ENCODE assay signal across 10 cellular contexts in the genomic region with DNA sequence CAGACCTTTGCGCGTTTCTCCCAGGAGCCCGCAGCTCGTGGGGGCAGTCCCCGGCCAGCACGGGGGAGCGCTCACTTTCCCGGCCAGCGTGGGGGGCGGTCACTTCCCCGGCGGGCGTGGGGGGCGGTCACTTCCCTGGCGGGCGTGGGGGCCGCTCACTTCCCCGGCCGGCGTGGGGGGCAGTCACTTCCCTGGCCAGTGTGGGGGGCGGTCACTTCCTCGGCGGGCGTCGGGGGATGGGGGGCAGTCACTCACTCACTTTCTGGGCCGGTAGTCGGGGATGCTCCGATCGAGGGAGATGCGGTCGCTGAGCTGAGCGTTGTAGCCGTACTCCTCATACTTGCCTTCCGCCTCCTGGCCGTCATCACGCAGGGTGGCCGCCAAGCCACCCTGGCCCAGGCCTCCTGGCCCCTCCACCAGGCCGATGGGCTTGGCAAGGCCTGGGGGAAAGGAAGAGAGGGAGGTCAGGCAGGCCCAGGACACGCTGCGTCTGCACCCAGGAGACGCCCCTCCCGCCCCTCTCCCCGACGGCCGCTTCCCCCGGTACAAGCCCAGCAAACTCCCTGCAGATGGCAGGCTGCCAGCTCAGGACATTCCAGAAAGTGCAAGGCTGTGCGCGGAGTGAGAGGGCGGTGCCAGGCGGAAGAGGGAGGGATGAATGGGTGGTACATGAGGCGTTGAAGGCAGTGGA. TPM values are rescaled to one million over a fixed set of nuclear protein-coding genes. Genes with fewer than 3 reads are reported as not detected.
DNase-seq lines count a peak whose midpoint lies in the region; ATAC-seq and TF ChIP-seq lines count a peak whose summit lies in the region.
"Had no signal": no experiment of that assay in that cellular context is flagged by ENCODE, and none has a peak within 500 bp of the region (broad histone marks: within the 10 kb centered on the region; RNA-seq: fewer than 3 reads in every experiment).

No MANE protein-coding gene starts in this region.

- no peaks in the 10 kb centered on the region for H3K79me2 ChIP-seq in neural progenitor cell (ENCODE audit: low read depth)

- peaks cover 19% of the 10 kb centered on the region for H3F3A ChIP-seq in neural progenitor cell (ENCODE audit: low read depth)

- no peak overlapping the region for H3K4me3 ChIP-seq in BLaER1 treated with 17β-estradiol and CSF1 and Interleukin-3, amounts not matched to agents 10 nM and 100 nM
- H3K4me3 ChIP-seq in esophagus muscularis mucosa (peak overlapping the region; percentile 25 to 41 (median 34)), neural progenitor cell (no peak overlapping the region)

- 12% methylated on average over 28 of the region's 51 CpGs for WGBS in esophagus muscularis mucosa

- ATAC-seq in GM21526 (IDR thresholded peaks at IDR 0.05; ENCODE audit: low FRiP score, unreplicated experiment) (no peak), HG03469 (IDR thresholded peaks at IDR 0.05; ENCODE audit: unreplicated experiment) (no peak)
- ATAC-seq: activated naive CD8-positive, alpha-beta T cell treated with anti-CD3 and anti-CD28 coated beads, Interleukin-2, amount 50 U/mL, for 24 hours had no signal

- no peak overlapping the region for H3K27ac Mint-ChIP-seq in neural progenitor cell
- H3K27ac Mint-ChIP-seq: activated naive CD8-positive, alpha-beta T cell treated with anti-CD3 and anti-CD28 coated beads, Interleukin-2, amount 50 U/mL, for 24 hours had no signal

- H3K4me1 Mint-ChIP-seq in neural progenitor cell = peaks cover 23% of the 10 kb centered on the region

- no peaks in the 10 kb centered on the region for H3K36me3 Mint-ChIP-seq in neural progenitor cell

- H3K9ac ChIP-seq in BLaER1 treated with 17β-estradiol and CSF1 and Interleukin-3, amounts not matched to agents 10 nM and 100 nM = no peak overlapping the region
- H3K9ac ChIP-seq in neural progenitor cell = no peak overlapping the region

- H3K9me3 ChIP-seq in BLaER1 treated with 17β-estradiol and CSF1 and Interleukin-3, amounts not matched to agents 10 nM and 100 nM (replicated peaks in 1 of 11) = peaks cover 0 to 6% (median 4%) of the 10 kb centered on the region in 11 experiments; a peak in 9 of 22 replicates
- H3K9me3 ChIP-seq in esophagus muscularis mucosa (no peaks in the 10 kb centered on the region), neural progenitor cell (ENCODE audit: low read depth) (no peaks in the 10 kb centered on the region)

- H3K9me3 Mint-ChIP-seq in neural progenitor cell = peaks cover 3% of the 10 kb centered on the region
- H3K9me3 Mint-ChIP-seq: activated naive CD8-positive, alpha-beta T cell treated with anti-CD3 and anti-CD28 coated beads, Interleukin-2, amount 50 U/mL, for 24 hours had no signal

- peaks cover 19% of the 10 kb centered on the region for H3K27me3 Mint-ChIP-seq in neural progenitor cell (ENCODE audit: insufficient read depth, low read depth)

- TF ChIP-seq CTCF in esophagus muscularis mucosa (IDR thresholded peaks at IDR 0.05) (no peak), neural progenitor cell (IDR thresholded peaks at IDR 0.05) (no peak)

- peak overlapping the region in 9 of 11 experiments; percentile 15 to 98 (median 81); a peak in 13 of 22 replicates for H3K4me2 ChIP-seq in BLaER1 treated with 17β-estradiol and CSF1 and Interleukin-3, amounts not matched to agents 10 nM and 100 nM
- H3K4me2 ChIP-seq in neural progenitor cell = peak overlapping the region; percentile 40

- peaks cover 30 to 40% (median 35%) of the 10 kb centered on the region in 11 experiments for H3K27me3 ChIP-seq in BLaER1 treated with 17β-estradiol and CSF1 and Interleukin-3, amounts not matched to agents 10 nM and 100 nM
- H3K27me3 ChIP-seq in esophagus muscularis mucosa (peaks cover 0 to 67% (median 10%) of the 10 kb centered on the region in 4 donors), neural progenitor cell (peaks cover 60% of the 10 kb centered on the region)

- H3K4me3 Mint-ChIP-seq in neural progenitor cell = no peak overlapping the region
- H3K4me3 Mint-ChIP-seq: activated naive CD8-positive, alpha-beta T cell treated with anti-CD3 and anti-CD28 coated beads, Interleukin-2, amount 50 U/mL, for 24 hours had no signal

- H3K4me1 ChIP-seq in BLaER1 treated with 17β-estradiol and CSF1 and Interleukin-3, amounts not matched to agents 10 nM and 100 nM = peaks cover 20 to 64% (median 58%) of the 10 kb centered on the region in 10 experiments
- peaks cover 10 to 18% (median 14%) of the 10 kb centered on the region in 4 donors for H3K4me1 ChIP-seq in esophagus muscularis mucosa
- H3K4me1 ChIP-seq in neural progenitor cell = peaks cover 24% of the 10 kb centered on the region

- TF ChIP-seq EP300 in esophagus muscularis mucosa (IDR thresholded peaks at IDR 0.05) = no peak

- H3K27ac ChIP-seq in BLaER1 treated with 17β-estradiol and CSF1 and Interleukin-3, amounts not matched to agents 10 nM and 100 nM = no peak overlapping the region
- H3K27ac ChIP-seq in esophagus muscularis mucosa (replicated peaks in 1 of 4) (no peak overlapping the region), neural progenitor cell (no peak overlapping the region)

- peak; percentile 96 for DNase-seq in NCI-H226
- DNase-seq in esophagus muscularis mucosa (ENCODE audit: extremely low spot score) = no peak
- peak; percentile 64 for DNase-seq in neural progenitor cell (ENCODE audit: low spot score)
- no peak for DNase-seq in amniotic stem cell (lab: John Stamatoyannopoulos, UW)
- no peak for DNase-seq in NK-92 treated with Interleukin-12 subunit alpha and Interleukin-12 subunit beta, amount 100 ng/mL, for 24 hours (lab: John Stamatoyannopoulos, UW)
- DNase-seq: activated naive CD8-positive, alpha-beta T cell treated with anti-CD3 and anti-CD28 coated beads, Interleukin-2, amount 50 U/mL, for 24 hours had no signal

- H2AFZ ChIP-seq in neural progenitor cell (replicated peaks) = no peak overlapping the region

- no peak for TF ChIP-seq POLR2A in esophagus muscularis mucosa (IDR thresholded peaks at IDR 0.05; ENCODE audit: low read depth)

- no peaks in the 10 kb centered on the region for H3K36me3 ChIP-seq in BLaER1 treated with 17β-estradiol and CSF1 and Interleukin-3, amounts not matched to agents 10 nM and 100 nM
- H3K36me3 ChIP-seq in esophagus muscularis mucosa (no peaks in the 10 kb centered on the region), neural progenitor cell (no peaks in the 10 kb centered on the region)

- peaks cover 0 to 15% (median 0%) of the 10 kb centered on the region in 11 experiments; a peak in 2 of 22 replicates for H4K20me1 ChIP-seq in BLaER1 treated with 17β-estradiol and CSF1 and Interleukin-3, amounts not matched to agents 10 nM and 100 nM
- H4K20me1 ChIP-seq in neural progenitor cell (ENCODE audit: low read depth) = no peaks in the 10 kb centered on the region

- intact Hi-C loops in esophagus muscularis mucosa (cut with DNase I) = no loop called here

RNA-seq across cellular contexts. Expression of a gene that starts 43.3 kb away (rescaled TPM):
- total RNA-seq in esophagus muscularis mucosa = under 1 TPM; 0.17 to 0.58 (median 0.46) TPM
- total RNA-seq in neural progenitor cell (ENCODE audit: low replicate concordance) = 0.34 TPM in 1 of 2 replicates, not detected in the other
- total RNA-seq: subcutaneous adipose tissue had no signal

Comparison
In these comparisons a context has a peak if more than half of its experiments do, and no peak if none do; other contexts are left out.
1. H3K4me3 ChIP-seq: peak in esophagus muscularis mucosa (4 of 4); none in BLaER1 treated with 17β-estradiol and CSF1 and Interleukin-3, amounts not matched to agents 10 nM and 100 nM (0 of 10) and neural progenitor cell (single experiment).
2. DNase-seq: peak in NCI-H226 (single experiment) and neural progenitor cell (single experiment); none in esophagus muscularis mucosa (single experiment), amniotic stem cell (single experiment) and NK-92 treated with Interleukin-12 subunit alpha and Interleukin-12 subunit beta, amount 100 ng/mL, for 24 hours (single experiment).